15 cellular contexts compared by ENCODE assay signal in genomic region chr19:32537626-32538025, GRCh38.
"Had no signal": no experiment of that assay in that cellular context is flagged by ENCODE, and none has a peak within 500 bp of the region (broad histone marks: within the 10 kb centered on the region; RNA-seq: fewer than 3 reads in every experiment).

No MANE protein-coding gene starts in this region.

- H3K27ac Mint-ChIP-seq: activated T-helper 1 cell treated with anti-CD3 and anti-CD28 coated beads, Interleukin-12 subunit alpha, Interleukin-12 subunit beta, Interleukin-2, Interleukin-4 antibody, amounts not matched to agents 30 ng/mL and 10 ng/mL and 1 ng/mL, durations not matched to agents 14 hours and 24 hours and 36 hours; natural killer cell treated with Interleukin-12 subunit alpha and Interleukin-12 subunit beta and Interleukin-15 and Interleukin-18, amount 100 ng/mL, for 72 hours had no signal

- H3K9me3 ChIP-seq: esophagus squamous epithelium, mucosa of descending colon had no signal

- H3K4me3 ChIP-seq: dorsolateral prefrontal cortex, esophagus squamous epithelium, mucosa of descending colon, upper lobe of left lung had no signal

- H3K4me1 ChIP-seq: esophagus squamous epithelium, upper lobe of left lung had no signal

- DNase-seq: activated CD4-positive, alpha-beta T cell treated with anti-CD3 and anti-CD28 coated beads for 4 hours; activated naive CD4-positive, alpha-beta T cell; aorta; dorsolateral prefrontal cortex; esophagus squamous epithelium; foreskin fibroblast; left cardiac atrium; mucosa of descending colon; stimulated activated CD4-positive, alpha-beta T cell treated with anti-CD3 and anti-CD28 coated beads, Interleukin-2, amount 100 ng/mL, for 48 hours; stimulated activated naive CD8-positive, alpha-beta T cell treated with anti-CD3 and anti-CD28 coated beads, Interleukin-15, Interleukin-2, amounts not matched to agents 100 U/mL and 50 U/mL, for 24 hours; T1000; upper lobe of left lung had no signal

- ATAC-seq: left cardiac atrium; mucosa of descending colon; natural killer cell treated with Interleukin-12 subunit alpha and Interleukin-12 subunit beta and Interleukin-15 and Interleukin-18, amount 100 ng/mL, for 72 hours; stimulated activated naive CD8-positive, alpha-beta T cell treated with anti-CD3 and anti-CD28 coated beads, Interleukin-15, Interleukin-2, amounts not matched to agents 100 U/mL and 50 U/mL, for 24 hours had no signal

- H3K36me3 ChIP-seq: esophagus squamous epithelium, upper lobe of left lung had no signal

- H3K27ac ChIP-seq: esophagus squamous epithelium, upper lobe of left lung had no signal

- FAIRE-seq: bronchial epithelial cell had no signal

- H3K27me3 ChIP-seq: upper lobe of left lung had no signal

- H3K4me3 Mint-ChIP-seq: activated T-helper 1 cell treated with anti-CD3 and anti-CD28 coated beads, Interleukin-12 subunit alpha, Interleukin-12 subunit beta, Interleukin-2, Interleukin-4 antibody, amounts not matched to agents 30 ng/mL and 10 ng/mL and 1 ng/mL, durations not matched to agents 14 hours and 24 hours and 36 hours; natural killer cell treated with Interleukin-12 subunit alpha and Interleukin-12 subunit beta and Interleukin-15 and Interleukin-18, amount 100 ng/mL, for 72 hours had no signal
